In the genomic region with DNA sequence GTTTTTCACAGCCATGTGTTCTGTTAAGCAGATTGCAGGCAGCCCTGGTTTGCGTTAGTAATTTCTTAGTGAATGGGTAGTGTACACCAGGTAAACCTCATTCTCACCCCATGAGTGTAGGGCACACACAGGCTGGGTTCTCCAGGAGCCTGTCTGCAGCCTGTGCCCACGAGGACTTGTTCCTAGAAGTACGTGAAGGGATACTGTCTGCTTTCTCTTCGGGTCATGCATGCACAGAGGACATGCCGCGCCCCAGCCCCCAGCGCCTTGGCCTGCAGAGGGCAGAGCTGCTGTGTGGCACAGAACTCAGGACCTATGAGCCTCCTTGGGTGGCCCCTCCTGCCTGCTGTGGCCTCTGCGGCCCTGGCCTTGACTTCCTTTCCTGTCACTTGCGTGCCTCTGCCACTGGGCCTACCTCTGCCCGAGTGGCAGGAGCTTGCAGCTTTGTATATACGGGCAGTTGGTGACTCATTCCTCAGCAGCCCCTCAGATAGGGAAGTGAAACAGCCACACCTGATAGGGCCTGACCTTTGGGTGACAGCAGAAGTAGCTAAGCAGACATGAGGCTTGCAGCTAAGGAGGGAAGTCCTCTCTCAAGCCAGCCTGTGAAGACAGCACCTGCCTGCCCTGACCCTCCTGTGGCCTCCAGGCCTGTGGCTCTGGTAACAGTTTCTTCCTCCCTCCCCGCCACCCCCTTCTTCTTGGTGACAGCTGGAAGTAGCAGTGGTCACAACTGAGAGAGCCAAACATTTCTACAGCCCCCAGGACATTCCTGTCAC, we compare ENCODE assay signal across 8 cellular contexts. TPM values are rescaled to one million over a fixed set of nuclear protein-coding genes. Genes with fewer than 3 reads are reported as not detected.
A peak's percentile ranks its signal among the peaks of the same experiment; 100 is the strongest.
DNase-seq lines count a peak whose midpoint lies in the region; ATAC-seq and TF ChIP-seq lines count a peak whose summit lies in the region.

No MANE protein-coding gene starts in this region.

- in situ Hi-C loops in mammary epithelial cell (cut with MboI; ENCODE audit: low sequenced_read_pairs in 2 of 2), result no loop called here

- TF ChIP-seq CTCF in Calu3 (IDR thresholded peaks at IDR 0.05; ENCODE audit: unreplicated experiment) (peak; percentile 72), mammary epithelial cell (conservative IDR thresholded peaks at IDR 0.05 in 1 of 2, IDR thresholded peaks at IDR 0.05 in 1 of 2; ENCODE audit: extremely low read depth in 1 of 2, insufficient read depth in 1 of 2, low read depth in 1 of 2, low read length in 2 of 2) (peak; percentile 17 to 48)

- dilution Hi-C loops in mammary epithelial cell (cut with HindIII; ENCODE audit: low sequenced_read_pairs), result no loop called here

- no peak overlapping the region for H3K9ac ChIP-seq in mammary epithelial cell (ENCODE audit: insufficient read depth, low read length)

- no peaks in the 10 kb centered on the region for H3K36me3 ChIP-seq in mammary epithelial cell (ENCODE audit: insufficient read depth, low read length)

- peaks cover 88% of the 10 kb centered on the region for H3K4me1 Mint-ChIP-seq in Calu3 (ENCODE audit: low read depth, unreplicated experiment)

- peak overlapping the region; percentile 94 for H3K27ac Mint-ChIP-seq in Calu3 (ENCODE audit: unreplicated experiment)

- BruUV-seq in Calu3 (replicated peaks; lab: Mats Ljungman, UMichigan), result TSS peak; percentile 35
- no TSS peak for BruUV-seq in mammary epithelial cell (replicated peaks; lab: Mats Ljungman, UMichigan)

- CTCF ChIA-PET in Calu3 (lab: Charles Lee), result interaction anchor here (0.6 to 3.0 kb wide), 30 partner anchors 9 to 265 kb away, joined by 3 to 119 read pairs (median 6); partner anchors contain the start of genes C15orf39 and PPCDC
- CTCF ChIA-PET in mammary epithelial cell (lab: Charles Lee; ENCODE audit: low non-redundant PET), result interaction anchor here (0.6 kb wide), 1 partner anchor 162 kb away, joined by 3 read pairs; no protein-coding TSS in a partner anchor

- peak overlapping the region; percentile 13 for H3K4me3 Mint-ChIP-seq in Calu3 (ENCODE audit: low read depth, unreplicated experiment)

- no peaks in the 10 kb centered on the region for H3K27me3 Mint-ChIP-seq in Calu3 (ENCODE audit: unreplicated experiment)

- ATAC-seq in GM19467 (IDR thresholded peaks at IDR 0.05; ENCODE audit: unreplicated experiment) (peak; percentile 71), HG03571 (IDR thresholded peaks at IDR 0.05; ENCODE audit: unreplicated experiment) (peak; percentile 63), left lobe of liver (peak; percentile 66)

- H3K27me3 ChIP-seq in mammary epithelial cell (ENCODE audit: insufficient read depth, low read length), result no peaks in the 10 kb centered on the region

- peaks cover 39% of the 10 kb centered on the region for H3K36me3 Mint-ChIP-seq in Calu3 (ENCODE audit: insufficient read depth, unreplicated experiment)

- H4K20me1 ChIP-seq in mammary epithelial cell (ENCODE audit: insufficient read depth, low read length), result no peaks in the 10 kb centered on the region

- no peak overlapping the region for H3K4me3 ChIP-seq in mammary epithelial cell (replicated peaks in 1 of 3; ENCODE audit: insufficient read depth in 1 of 3, low read depth in 2 of 3, low read length in 3 of 3)

- peak overlapping the region; percentile 62 for H2AFZ ChIP-seq in mammary epithelial cell (ENCODE audit: low read depth, low read length)

- no peak overlapping the region for H3K27ac ChIP-seq in mammary epithelial cell (ENCODE audit: insufficient read depth, low read depth, low read length)

- DNase-seq in Calu3 (peak; percentile 96), UCSD-AML1 (lab: John Stamatoyannopoulos, UW; ENCODE audit: unreplicated experiment) (peak; percentile 97), mammary epithelial cell (peak; percentile 15), left lobe of liver (ENCODE audit: low spot score) (peak; percentile 75), 8988T (no peak)
- peak; percentile 30 for DNase-seq in stimulated activated CD8-positive, alpha-beta memory T cell treated with anti-CD3 and anti-CD28 coated beads, Interleukin-12 subunit alpha, Interleukin-12 subunit beta, amount 100 ng/mL, for 1 hour (ENCODE audit: low read depth)

- 88% methylated on average over 11 of the region's 12 CpGs for WGBS in mammary epithelial cell (ENCODE audit: low coverage, missing lambda C conversion rate)

- peaks cover 27% of the 10 kb centered on the region for H3K4me1 ChIP-seq in mammary epithelial cell (ENCODE audit: insufficient read depth, low read length)

- intact Hi-C loops in Calu3 (cut with micrococcal nuclease; ENCODE audit: unreplicated experiment), result loop anchor here (1.0 to 2.0 kb wide), 2 partner anchors 62 to 161 kb away; no protein-coding TSS in a partner anchor
- intact Hi-C loops in mammary epithelial cell (cut with micrococcal nuclease), result loop anchor here (1.0 kb wide), 1 partner anchor 161 kb away; no protein-coding TSS in a partner anchor

- peak overlapping the region; percentile 52 for H3K4me2 ChIP-seq in mammary epithelial cell (ENCODE audit: insufficient read depth, low read depth, low read length)

- H3K9me3 ChIP-seq in mammary epithelial cell (replicated peaks; ENCODE audit: insufficient read depth, low read length), result no peaks in the 10 kb centered on the region

- no peaks in the 10 kb centered on the region for H3K9me3 Mint-ChIP-seq in Calu3 (ENCODE audit: low read depth, unreplicated experiment)

- no peaks in the 10 kb centered on the region for H3K79me2 ChIP-seq in mammary epithelial cell (ENCODE audit: insufficient read depth, low read length)

RNA-seq across cellular contexts. Expression of gene PPCDC, which starts 19.5 kb away (rescaled TPM):
- total RNA-seq in Calu3 (2022), result 23.4 and 24.4 TPM in 2 replicates
- total RNA-seq in mammary epithelial cell, result 10 to 100 TPM in 1 of 2 donors, 1 to 10 TPM in 1; 8.2 to 20.9 TPM
- polyA plus RNA-seq in mammary epithelial cell, result 23.0 TPM
- polyA minus RNA-seq in mammary epithelial cell, result 11.3 TPM
- 5.4 TPM for total RNA-seq in left lobe of liver

RNA-seq across cellular contexts. Expression of gene SCAMP5, which starts 47.6 kb away (rescaled TPM):
- total RNA-seq in Calu3 (2022), result 10.7 and 13.6 TPM in 2 replicates
- 1 to 10 TPM; 1.1 to 1.3 TPM for total RNA-seq in mammary epithelial cell
- 0.91 TPM for polyA plus RNA-seq in mammary epithelial cell
- polyA minus RNA-seq in mammary epithelial cell, result 2.1 TPM
- total RNA-seq in left lobe of liver, result 0.73 TPM
